In the genomic region with DNA sequence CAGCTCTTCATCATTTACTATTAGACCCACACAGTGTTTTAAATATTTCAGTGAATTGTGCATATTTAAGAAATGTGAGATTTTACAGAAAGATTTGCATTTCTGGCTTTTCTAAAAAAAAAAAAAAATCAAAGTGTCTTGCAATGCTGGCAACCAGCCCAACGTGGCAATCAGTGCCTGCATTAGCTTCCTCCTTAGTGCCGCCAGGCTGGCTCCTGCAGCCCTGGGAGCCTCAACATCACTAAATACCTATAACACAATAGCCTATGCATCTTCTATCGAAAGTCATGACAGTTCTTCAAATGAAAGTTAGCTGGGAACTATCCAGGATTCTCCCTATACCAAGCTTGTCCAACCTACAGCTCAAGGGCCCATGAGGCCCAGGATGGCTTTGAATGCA, we compare ENCODE assay signal across 19 cellular contexts. TPM values are rescaled to one million over a fixed set of nuclear protein-coding genes. Genes with fewer than 3 reads are reported as not detected.
"Had no signal": no experiment of that assay in that cellular context is flagged by ENCODE, and none has a peak within 500 bp of the region (broad histone marks: within the 10 kb centered on the region; RNA-seq: fewer than 3 reads in every experiment).

No MANE protein-coding gene starts in this region.

- H3K27ac ChIP-seq: gastroesophageal sphincter, VCaP had no signal

- H3K36me3 ChIP-seq: gastroesophageal sphincter had no signal

- H3K4me3 ChIP-seq: gastroesophageal sphincter had no signal

- H3K27ac Mint-ChIP-seq: activated naive CD4-positive, alpha-beta T cell treated with anti-CD3 and anti-CD28 coated beads, Interleukin-2, amount 50 U/mL, for 24 hours; nephron progenitor cell; stimulated activated naive CD8-positive, alpha-beta T cell treated with anti-CD3 and anti-CD28 coated beads, Interleukin-15, amount 100 ng/mL, for 72 hours; T-helper 1 cell treated with Interleukin-12 subunit alpha and Interleukin-12 subunit beta and Interleukin-4 antibody, amounts not matched to agents 30 μg/mL and 1 μg/mL, for 36 hours had no signal

- H3K9me3 Mint-ChIP-seq: activated naive CD4-positive, alpha-beta T cell treated with anti-CD3 and anti-CD28 coated beads, Interleukin-2, amount 50 U/mL, for 24 hours; stimulated activated naive CD8-positive, alpha-beta T cell treated with anti-CD3 and anti-CD28 coated beads, Interleukin-15, amount 100 ng/mL, for 72 hours; T-helper 1 cell treated with Interleukin-12 subunit alpha and Interleukin-12 subunit beta and Interleukin-4 antibody, amounts not matched to agents 30 μg/mL and 1 μg/mL, for 36 hours had no signal

- H3K27me3 ChIP-seq: gastroesophageal sphincter had no signal

- H3K36me3 Mint-ChIP-seq: activated naive CD4-positive, alpha-beta T cell treated with anti-CD3 and anti-CD28 coated beads, Interleukin-2, amount 50 U/mL, for 24 hours had no signal

- H3K27me3 Mint-ChIP-seq: activated naive CD4-positive, alpha-beta T cell treated with anti-CD3 and anti-CD28 coated beads, Interleukin-2, amount 50 U/mL, for 24 hours; stimulated activated naive CD8-positive, alpha-beta T cell treated with anti-CD3 and anti-CD28 coated beads, Interleukin-15, amount 100 ng/mL, for 72 hours had no signal

- H3K4me1 Mint-ChIP-seq: activated naive CD4-positive, alpha-beta T cell treated with anti-CD3 and anti-CD28 coated beads, Interleukin-2, amount 50 U/mL, for 24 hours; stimulated activated naive CD8-positive, alpha-beta T cell treated with anti-CD3 and anti-CD28 coated beads, Interleukin-15, amount 100 ng/mL, for 72 hours had no signal

- DNase-seq: activated CD4-positive, alpha-beta T cell treated with anti-CD3 and anti-CD28 coated beads, Interleukin-2, amount 50 U/mL, for 1 hour; activated CD4-positive, CD25-positive, alpha-beta regulatory T cell treated with anti-CD3 and anti-CD28 coated beads, Interleukin-2, amount 50 U/mL, for 72 hours; activated CD8-positive, alpha-beta memory T cell treated with anti-CD3 and anti-CD28 coated beads for 24 hours; activated CD8-positive, alpha-beta memory T cell treated with anti-CD3 and anti-CD28 coated beads, Interleukin-2, amount 50 U/mL, for 48 hours; activated effector memory CD4-positive, alpha-beta T cell treated with anti-CD3 and anti-CD28 coated beads, Interleukin-2, amount 50 U/mL, for 16 hours; activated T-cell treated with anti-CD3 and anti-CD28 coated beads, Interleukin-2, amount 50 U/mL, for 48 hours; erythroblast; left colon; nephron progenitor cell; nucleus accumbens; posterior cingulate gyrus; stimulated activated naive CD8-positive, alpha-beta T cell treated with anti-CD3 and anti-CD28 coated beads, Interleukin-15, amount 100 ng/mL, for 72 hours; trophoblast cell had no signal

- H3K4me3 Mint-ChIP-seq: activated naive CD4-positive, alpha-beta T cell treated with anti-CD3 and anti-CD28 coated beads, Interleukin-2, amount 50 U/mL, for 24 hours; nephron progenitor cell; stimulated activated naive CD8-positive, alpha-beta T cell treated with anti-CD3 and anti-CD28 coated beads, Interleukin-15, amount 100 ng/mL, for 72 hours; T-helper 1 cell treated with Interleukin-12 subunit alpha and Interleukin-12 subunit beta and Interleukin-4 antibody, amounts not matched to agents 30 μg/mL and 1 μg/mL, for 36 hours had no signal

- H3K9me3 ChIP-seq: gastroesophageal sphincter had no signal

- FAIRE-seq: astrocyte had no signal

- ATAC-seq: gastroesophageal sphincter; left colon; stimulated activated naive CD8-positive, alpha-beta T cell treated with anti-CD3 and anti-CD28 coated beads, Interleukin-15, amount 100 ng/mL, for 72 hours had no signal

RNA-seq across cellular contexts. Expression of gene CD93, which starts 9.4 kb away (rescaled TPM):
- total RNA-seq: myocyte had no signal
